9 cellular contexts compared by ENCODE assay signal in genomic region chr3:149621218-149622005, GRCh38. TPM values are rescaled to one million over a fixed set of nuclear protein-coding genes. Genes with fewer than 3 reads are reported as not detected.
A peak's percentile ranks its signal among the peaks of the same experiment; 100 is the strongest.
DNase-seq lines count a peak whose midpoint lies in the region; ATAC-seq and FAIRE-seq lines count a peak whose summit lies in the region.
"Had no signal": no experiment of that assay in that cellular context is flagged by ENCODE, and none has a peak within 500 bp of the region (broad histone marks: within the 10 kb centered on the region; RNA-seq: fewer than 3 reads in every experiment).

No MANE protein-coding gene starts in this region.

- DNase-seq in AG20443 (ENCODE audit: low spot score) (peak; percentile 71), LHCN-M2 (ENCODE audit: low read depth) (peak; percentile 87), urothelium cell line (ENCODE audit: low spot score) (peak; percentile 60), DMS 273 (lab: John Stamatoyannopoulos, UW; ENCODE audit: unreplicated experiment) (no peak), HuH-7.5 (ENCODE audit: low spot score) (no peak)
- no peak for DNase-seq in effector memory CD8-positive, alpha-beta T cell
- no peak for DNase-seq in activated T-cell treated with anti-CD3 and anti-CD28 coated beads, Interleukin-2, amount 50 U/mL, for 1 hour

- peaks cover 9 to 11% of the 10 kb centered on the region in 2 donors for H3K27me3 Mint-ChIP-seq in effector memory CD8-positive, alpha-beta T cell

- H3K4me3 Mint-ChIP-seq in effector memory CD8-positive, alpha-beta T cell = no peak overlapping the region

- no peaks in the 10 kb centered on the region for H3K36me3 Mint-ChIP-seq in effector memory CD8-positive, alpha-beta T cell (ENCODE audit: insufficient read depth)

- H3K9me3 Mint-ChIP-seq in effector memory CD8-positive, alpha-beta T cell = no peaks in the 10 kb centered on the region

- peak overlapping the region in 1 of 2 donors; percentile 59 for H3K27ac Mint-ChIP-seq in effector memory CD8-positive, alpha-beta T cell

- peaks cover 5 to 7% of the 10 kb centered on the region in 2 donors for H3K4me1 Mint-ChIP-seq in effector memory CD8-positive, alpha-beta T cell (ENCODE audit: low read depth in 2 of 2)

- ATAC-seq in GM21360 (IDR thresholded peaks at IDR 0.05; ENCODE audit: unreplicated experiment) = peak; percentile 57
- ATAC-seq in effector memory CD8-positive, alpha-beta T cell (replicated peaks) = peak; percentile 52
- ATAC-seq: body of pancreas had no signal

- FAIRE-seq in urothelium cell line (lab: Jason Lieb, UNC) = no peak

RNA-seq across cellular contexts. Expression of gene WWTR1, which starts 36.4 kb away (rescaled TPM):
- total RNA-seq in LHCN-M2 (2014; rRNA removed) = 59.1 and 73.5 TPM in 2 replicates
- polyA plus RNA-seq in LHCN-M2 (2012) = 33.7 TPM

Comparison
In these comparisons a context has a peak if more than half of its experiments do, and no peak if none do; other contexts are left out.
1. DNase-seq: peak in AG20443 (single experiment), LHCN-M2 (single experiment) and urothelium cell line (single experiment); none in effector memory CD8-positive, alpha-beta T cell (0 of 3), DMS 273 (single experiment), HuH-7.5 (single experiment) and activated T-cell treated with anti-CD3 and anti-CD28 coated beads, Interleukin-2, amount 50 U/mL, for 1 hour (single experiment).